Comparison of ENCODE assay signal across 8 cellular contexts in the genomic region with DNA sequence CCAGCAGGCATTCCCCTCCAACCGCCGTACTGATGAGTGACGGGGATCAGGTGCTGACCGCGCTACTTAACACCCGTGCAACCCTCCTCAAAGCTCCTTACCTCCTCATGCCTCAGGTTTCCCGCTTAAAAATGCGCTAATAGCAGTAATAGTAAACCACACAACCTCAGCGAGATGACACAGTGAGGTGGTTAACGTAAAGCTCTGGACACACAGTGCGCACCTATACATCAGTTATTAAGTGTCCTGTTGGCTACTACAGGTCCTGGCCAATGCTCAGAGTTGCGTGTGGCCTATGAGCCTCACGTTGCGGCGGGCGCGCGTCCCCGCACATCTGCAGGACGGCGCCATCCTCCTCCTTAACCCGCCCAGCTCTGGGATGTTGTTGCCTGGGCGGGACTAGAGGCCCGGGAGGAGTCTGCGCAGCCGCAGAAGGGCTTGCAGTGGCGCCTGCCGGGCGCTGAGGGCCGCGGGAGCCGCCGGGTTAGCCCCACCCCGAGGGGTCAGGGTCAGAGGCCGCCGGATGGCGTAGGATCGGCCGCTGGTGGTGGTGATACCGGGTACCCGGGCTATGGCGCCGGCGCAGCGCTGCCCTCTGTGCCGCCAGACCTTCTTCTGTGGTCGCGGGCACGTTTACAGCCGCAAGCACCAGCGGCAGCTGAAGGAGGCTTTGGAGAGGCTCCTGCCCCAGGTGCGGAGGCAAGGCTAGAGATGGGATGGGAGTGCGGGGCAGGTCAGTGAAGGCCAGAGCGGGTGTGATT. TPM values are rescaled to one million over a fixed set of nuclear protein-coding genes. Genes with fewer than 3 reads are reported as not detected.
DNase-seq lines count a peak whose midpoint lies in the region; TF ChIP-seq lines count a peak whose summit lies in the region.

A gene with protein sequence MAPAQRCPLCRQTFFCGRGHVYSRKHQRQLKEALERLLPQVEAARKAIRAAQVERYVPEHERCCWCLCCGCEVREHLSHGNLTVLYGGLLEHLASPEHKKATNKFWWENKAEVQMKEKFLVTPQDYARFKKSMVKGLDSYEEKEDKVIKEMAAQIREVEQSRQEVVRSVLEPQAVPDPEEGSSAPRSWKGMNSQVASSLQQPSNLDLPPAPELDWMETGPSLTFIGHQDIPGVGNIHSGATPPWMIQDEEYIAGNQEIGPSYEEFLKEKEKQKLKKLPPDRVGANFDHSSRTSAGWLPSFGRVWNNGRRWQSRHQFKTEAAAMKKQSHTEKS (plus strand): TSS at position 512 of the 761 bp plus-strand sequence. CDS start 60 bp downstream, at position 572.

- TF ChIP-seq RAD21 in neural cell (conservative IDR thresholded peaks at IDR 0.05) = peak; percentile 39

- H3K4me1 ChIP-seq in HAP-1 (peaks cover 19% of the 10 kb centered on the region), stomach (peaks cover 20 to 43% (median 32%) of the 10 kb centered on the region in 4 donors)

- DNase-seq in G401 (ENCODE audit: low spot score) = peak; percentile 93
- peak; percentile 90 to 95 for DNase-seq in HAP-1 (ENCODE audit: low spot score in 2 of 2)
- peak; percentile 94 for DNase-seq in MG63
- peak; percentile 83 to 87 for DNase-seq in SHP77 (lab: John Stamatoyannopoulos, UW)
- DNase-seq in activated gamma-delta T cell (lab: John Stamatoyannopoulos, UW) = peak; percentile 94
- peak; percentile 88 for DNase-seq in fibroblast of villous mesenchyme (ENCODE audit: low read depth)
- peak; percentile 96 for DNase-seq in stomach

- H4K20me1 ChIP-seq in neural cell (ENCODE audit: insufficient read depth) = no peaks in the 10 kb centered on the region

- H3K4me3 ChIP-seq in HAP-1 = peak within 1 kb of the TSS; percentile 89
- peak within 1 kb of the TSS; percentile 92 for H3K4me3 ChIP-seq in MG63
- H3K4me3 ChIP-seq in fibroblast of villous mesenchyme (ENCODE audit: low read depth, low read length) = peak within 1 kb of the TSS; percentile 89
- H3K4me3 ChIP-seq in neural cell (ENCODE audit: low read length) = peak within 1 kb of the TSS; percentile 95
- peak within 1 kb of the TSS; percentile 68 to 85 (median 80) for H3K4me3 ChIP-seq in stomach

- TF ChIP-seq POLR2A in stomach (IDR thresholded peaks at IDR 0.05) = no peak

- H3K79me2 ChIP-seq in neural cell (replicated peaks; ENCODE audit: insufficient read depth, low read length) = no peaks in the 10 kb centered on the region

- H3F3A ChIP-seq in neural cell (ENCODE audit: insufficient read depth, low read length, poor library complexity, severe bottlenecking) = no peaks in the 10 kb centered on the region

- H2AFZ ChIP-seq in neural cell (ENCODE audit: low read depth, low read length) = peak within 1 kb of the TSS; percentile 87

- no peaks in the 10 kb centered on the region for H3K9me2 ChIP-seq in neural cell (ENCODE audit: insufficient read depth, low read length)

- H3K36me3 ChIP-seq in HAP-1 (replicated peaks) = peaks cover 47% of the 10 kb centered on the region
- H3K36me3 ChIP-seq in MG63 = peaks cover 31% of the 10 kb centered on the region
- no peaks in the 10 kb centered on the region for H3K36me3 ChIP-seq in neural cell (ENCODE audit: insufficient read depth, low read length)
- H3K36me3 ChIP-seq in stomach = peaks cover 16 to 36% (median 35%) of the 10 kb centered on the region in 4 donors

- H3K27ac ChIP-seq in neural cell (ENCODE audit: low read length) (peak within 1 kb of the TSS; percentile 63), stomach (peak within 1 kb of the TSS; percentile 77 to 92 (median 88))

- in situ Hi-C loops in G401 (cut with HindIII; ENCODE audit: low sequenced_read_pairs) = no loop called here
- in situ Hi-C loops in HAP-1 (cut with MboI; ENCODE audit: low sequenced_read_pairs) = no loop called here

- intact Hi-C loops in stomach (cut with DNase I; ENCODE audit: low total_unique reads) = no loop called here

- TF ChIP-seq CTCF in fibroblast of villous mesenchyme (IDR thresholded peaks at IDR 0.05; ENCODE audit: insufficient read depth, low read depth, low read length) = peak; percentile 11
- TF ChIP-seq CTCF in neural cell (IDR thresholded peaks at IDR 0.05; ENCODE audit: poor library complexity, severe bottlenecking) = peak; percentile 54
- TF ChIP-seq CTCF in stomach (IDR thresholded peaks at IDR 0.05) = no peak

- no peak for TF ChIP-seq EP300 in neural cell (conservative IDR thresholded peaks at IDR 0.05; ENCODE audit: poor library complexity, severe bottlenecking)
- no peak for TF ChIP-seq EP300 in stomach (IDR thresholded peaks at IDR 0.05)

- peak within 1 kb of the TSS; percentile 82 for H3K9ac ChIP-seq in neural cell (ENCODE audit: low read length)

- H3K9me3 ChIP-seq in HAP-1 (no peaks in the 10 kb centered on the region), MG63 (no peaks in the 10 kb centered on the region), neural cell (ENCODE audit: low read length) (no peaks in the 10 kb centered on the region), stomach (no peaks in the 10 kb centered on the region)

- no peaks in the 10 kb centered on the region for H3K27me3 ChIP-seq in HAP-1 (ENCODE audit: low read depth)
- H3K27me3 ChIP-seq in MG63 = no peaks in the 10 kb centered on the region
- no peaks in the 10 kb centered on the region for H3K27me3 ChIP-seq in neural cell (ENCODE audit: insufficient read depth, low read depth, low read length)
- no peaks in the 10 kb centered on the region for H3K27me3 ChIP-seq in stomach

- 0 to 1% (median 1%) methylated on average over 15 to 54 of the region's 54 CpGs for WGBS in stomach, 5 donors

- H3K4me2 ChIP-seq in neural cell (ENCODE audit: low read length) = peak within 1 kb of the TSS; percentile 76

TF ChIP-seq in neural cell, 6 proteins besides CTCF, POLR2A, EP300 and RAD21:
- TF ChIP-seq, protein P1, sequence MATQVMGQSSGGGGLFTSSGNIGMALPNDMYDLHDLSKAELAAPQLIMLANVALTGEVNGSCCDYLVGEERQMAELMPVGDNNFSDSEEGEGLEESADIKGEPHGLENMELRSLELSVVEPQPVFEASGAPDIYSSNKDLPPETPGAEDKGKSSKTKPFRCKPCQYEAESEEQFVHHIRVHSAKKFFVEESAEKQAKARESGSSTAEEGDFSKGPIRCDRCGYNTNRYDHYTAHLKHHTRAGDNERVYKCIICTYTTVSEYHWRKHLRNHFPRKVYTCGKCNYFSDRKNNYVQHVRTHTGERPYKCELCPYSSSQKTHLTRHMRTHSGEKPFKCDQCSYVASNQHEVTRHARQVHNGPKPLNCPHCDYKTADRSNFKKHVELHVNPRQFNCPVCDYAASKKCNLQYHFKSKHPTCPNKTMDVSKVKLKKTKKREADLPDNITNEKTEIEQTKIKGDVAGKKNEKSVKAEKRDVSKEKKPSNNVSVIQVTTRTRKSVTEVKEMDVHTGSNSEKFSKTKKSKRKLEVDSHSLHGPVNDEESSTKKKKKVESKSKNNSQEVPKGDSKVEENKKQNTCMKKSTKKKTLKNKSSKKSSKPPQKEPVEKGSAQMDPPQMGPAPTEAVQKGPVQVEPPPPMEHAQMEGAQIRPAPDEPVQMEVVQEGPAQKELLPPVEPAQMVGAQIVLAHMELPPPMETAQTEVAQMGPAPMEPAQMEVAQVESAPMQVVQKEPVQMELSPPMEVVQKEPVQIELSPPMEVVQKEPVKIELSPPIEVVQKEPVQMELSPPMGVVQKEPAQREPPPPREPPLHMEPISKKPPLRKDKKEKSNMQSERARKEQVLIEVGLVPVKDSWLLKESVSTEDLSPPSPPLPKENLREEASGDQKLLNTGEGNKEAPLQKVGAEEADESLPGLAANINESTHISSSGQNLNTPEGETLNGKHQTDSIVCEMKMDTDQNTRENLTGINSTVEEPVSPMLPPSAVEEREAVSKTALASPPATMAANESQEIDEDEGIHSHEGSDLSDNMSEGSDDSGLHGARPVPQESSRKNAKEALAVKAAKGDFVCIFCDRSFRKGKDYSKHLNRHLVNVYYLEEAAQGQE (IDR thresholded peaks at IDR 0.05; ENCODE audit: borderline replicate concordance) = peak; percentile 36
- TF ChIP-seq EZH2 (IDR thresholded peaks at IDR 0.05; ENCODE audit: borderline replicate concordance, insufficient read depth, low read length, poor library complexity, severe bottlenecking) = no peak
- no peak for TF ChIP-seq SMC3 (conservative IDR thresholded peaks at IDR 0.05; ENCODE audit: poor library complexity)
- peak; percentile 80 for TF ChIP-seq POLR2AphosphoS5 (IDR thresholded peaks at IDR 0.05)
- peak; percentile 87 for TF ChIP-seq MXI1 (conservative IDR thresholded peaks at IDR 0.05; ENCODE audit: poor library complexity, severe bottlenecking)
- TF ChIP-seq TAF1 (IDR thresholded peaks at IDR 0.05; ENCODE audit: low read depth) = peak; percentile 20

RNA-seq across cellular contexts. Expression of the gene that starts here (rescaled TPM):
- 30.4 and 34.0 TPM in 2 replicates for total RNA-seq in G401 (2014; rRNA removed; shearing (Covaris generic))
- 3.4 and 12.7 TPM in 2 replicates for total RNA-seq in MG63 (2014; rRNA removed; shearing (Covaris generic); ENCODE audit: low replicate concordance)
- total RNA-seq in fibroblast of villous mesenchyme = 34.5 and 42.8 TPM in 2 replicates
- 69.9 and 70.3 TPM in 2 replicates for polyA plus RNA-seq in neural cell
- 57.7 and 59.2 TPM in 2 replicates for polyA minus RNA-seq in neural cell
- total RNA-seq in stomach = 100 to 1,000 TPM in 1 of 5 donors, 10 to 100 TPM in 4; 34.8 to 310 (median 64.0) TPM
- polyA plus RNA-seq in stomach = 10 to 100 TPM; 17.8 to 38.0 (median 18.0) TPM

Comparison
In these comparisons a context has a peak if more than half of its experiments do, and no peak if none do; other contexts are left out.
1. Peak in every context shown above with its lines: DNase-seq, H3K4me3 ChIP-seq and H3K27ac ChIP-seq.
2. CTCF ChIP-seq: peak in fibroblast of villous mesenchyme (single experiment) and neural cell (single experiment); none in stomach (0 of 7).